Comparison of ENCODE assay signal across 18 cellular contexts in genomic region chr3:178003756-178004155, GRCh38.
DNase-seq lines count a peak whose midpoint lies in the region; ATAC-seq, FAIRE-seq and TF ChIP-seq lines count a peak whose summit lies in the region.
"Had no signal": no experiment of that assay in that cellular context is flagged by ENCODE, and none has a peak within 500 bp of the region (broad histone marks: within the 10 kb centered on the region; RNA-seq: fewer than 3 reads in every experiment).

No MANE protein-coding gene starts in this region.

- no peak for FAIRE-seq in bronchial epithelial cell (lab: Jason Lieb, UNC)
- FAIRE-seq: A549, frontal cortex had no signal

- H3K9me3 ChIP-seq in spleen: peaks cover 0 to 12% (median 6%) of the 10 kb centered on the region in 8 donors
- H3K9me3 ChIP-seq: A549 had no signal

- H3K27me3 ChIP-seq in bronchial epithelial cell (ENCODE audit: control insufficient read depth, insufficient read depth, low read length): no peaks in the 10 kb centered on the region
- H3K27me3 ChIP-seq in spleen (replicated peaks in 1 of 7): no peaks in the 10 kb centered on the region
- H3K27me3 ChIP-seq: left lung had no signal

- WGBS in spleen, 5 donors: 18 to 38% (median 35%) methylated on average over 2 of the region's 2 CpGs

- H3K36me3 Mint-ChIP-seq in activated naive CD4-positive, alpha-beta T cell treated with anti-CD3 and anti-CD28 coated beads, Interleukin-2, amount 50 U/mL, for 24 hours: peaks cover 12% of the 10 kb centered on the region

- TF ChIP-seq POLR2A in spleen (IDR thresholded peaks at IDR 0.05): no peak

- H3K27ac ChIP-seq in spleen: peak overlapping the region in 7 of 8 donors; percentile 2 to 87 (median 77)
- H3K27ac ChIP-seq: A549, parathyroid adenoma had no signal

- TF ChIP-seq CTCF in bronchial epithelial cell (IDR thresholded peaks at IDR 0.05; ENCODE audit: insufficient read depth, low read length, severe bottlenecking) (no peak), spleen (IDR thresholded peaks at IDR 0.05 in 8 of 11, conservative IDR thresholded peaks at IDR 0.05 in 3 of 11) (no peak)

- peaks cover 19% of the 10 kb centered on the region for H3K9me3 Mint-ChIP-seq in activated naive CD4-positive, alpha-beta T cell treated with anti-CD3 and anti-CD28 coated beads, Interleukin-2, amount 50 U/mL, for 24 hours

- H3K4me1 ChIP-seq in spleen: peaks cover 0 to 36% (median 10%) of the 10 kb centered on the region in 6 donors
- H3K4me1 ChIP-seq: A549, parathyroid adenoma had no signal

- no peaks in the 10 kb centered on the region for H3K27me3 Mint-ChIP-seq in activated naive CD4-positive, alpha-beta T cell treated with anti-CD3 and anti-CD28 coated beads, Interleukin-2, amount 50 U/mL, for 24 hours
- H3K27me3 Mint-ChIP-seq: central memory CD8-positive, alpha-beta T cell had no signal

- H3K4me3 Mint-ChIP-seq in activated naive CD4-positive, alpha-beta T cell treated with anti-CD3 and anti-CD28 coated beads, Interleukin-2, amount 50 U/mL, for 24 hours: no peak overlapping the region
- H3K4me3 Mint-ChIP-seq: central memory CD8-positive, alpha-beta T cell; stimulated activated naive B cell treated with anti-CD40 and anti-IgM and Interleukin-4, amounts not matched to agents 10 μg/mL and 1 μg/mL and 100 μg/mL, for 72 hours had no signal

- ATAC-seq in HG03039 (IDR thresholded peaks at IDR 0.05; ENCODE audit: unreplicated experiment): no peak
- ATAC-seq: A549; left lung; stimulated activated naive B cell treated with anti-CD40 and anti-IgM and Interleukin-4, amounts not matched to agents 10 μg/mL and 1 μg/mL and 100 μg/mL, for 72 hours had no signal

- H3K36me3 ChIP-seq in bronchial epithelial cell (ENCODE audit: control insufficient read depth, insufficient read depth, low read length) (no peaks in the 10 kb centered on the region), spleen (no peaks in the 10 kb centered on the region)
- H3K36me3 ChIP-seq: left lung had no signal

- peak overlapping the region; percentile 17 for H3K27ac Mint-ChIP-seq in activated naive CD4-positive, alpha-beta T cell treated with anti-CD3 and anti-CD28 coated beads, Interleukin-2, amount 50 U/mL, for 24 hours
- H3K27ac Mint-ChIP-seq: stimulated activated naive B cell treated with anti-CD40 and anti-IgM and Interleukin-4, amounts not matched to agents 10 μg/mL and 1 μg/mL and 100 μg/mL, for 72 hours had no signal

- no peak for DNase-seq in activated naive CD4-positive, alpha-beta T cell treated with anti-CD3 and anti-CD28 coated beads, Interleukin-2, amount 50 U/mL, for 16 hours
- DNase-seq in NOMO-1 (lab: John Stamatoyannopoulos, UW; ENCODE audit: unreplicated experiment in 2 of 2) (peak; percentile 46 to 96), bronchial epithelial cell (ENCODE audit: low read depth) (peak; percentile 40), spleen (no peak), ureter (ENCODE audit: low spot score) (no peak)
- no peak for DNase-seq in stimulated activated CD4-positive, alpha-beta T cell treated with anti-CD3 and anti-CD28 coated beads, Interleukin-12 subunit alpha, Interleukin-12 subunit beta, amount 100 ng/mL, for 4 hours
- DNase-seq: activated CD8-positive, alpha-beta memory T cell treated with anti-CD3 and anti-CD28 coated beads, Interleukin-2, amount 50 U/mL, for 48 hours; left lung; NCI-H1436 treated with DMSO at 0.1 percent for 48 hours; SHP77; stimulated activated naive B cell treated with anti-CD40 and anti-IgM and Interleukin-4, amounts not matched to agents 10 μg/mL and 1 μg/mL and 100 μg/mL, for 72 hours; T1000 had no signal

- H3K4me3 ChIP-seq in bronchial epithelial cell (ENCODE audit: low read depth, low read length): no peak overlapping the region
- peak overlapping the region in 1 of 8 donors; percentile 46 for H3K4me3 ChIP-seq in spleen
- H3K4me3 ChIP-seq: A549, left lung had no signal

- peaks cover 71% of the 10 kb centered on the region for H3K4me1 Mint-ChIP-seq in activated naive CD4-positive, alpha-beta T cell treated with anti-CD3 and anti-CD28 coated beads, Interleukin-2, amount 50 U/mL, for 24 hours

- intact Hi-C loops in spleen (cut with DNase I; ENCODE audit: low total_unique reads): no loop called here

Comparison
In these comparisons a context has a peak if more than half of its experiments do, and no peak if none do; other contexts are left out.
1. DNase-seq: peak in NOMO-1 (2 of 2) and bronchial epithelial cell (single experiment); none in activated naive CD4-positive, alpha-beta T cell treated with anti-CD3 and anti-CD28 coated beads, Interleukin-2, amount 50 U/mL, for 16 hours (single experiment), spleen (single experiment), stimulated activated CD4-positive, alpha-beta T cell treated with anti-CD3 and anti-CD28 coated beads, Interleukin-12 subunit alpha, Interleukin-12 subunit beta, amount 100 ng/mL, for 4 hours (single experiment) and ureter (single experiment).